ENCODE assay signal across 11 cellular contexts in genomic region chr15:64452988-64453688, GRCh38. TPM values are rescaled to one million over a fixed set of nuclear protein-coding genes. Genes with fewer than 3 reads are reported as not detected.
A peak's percentile ranks its signal among the peaks of the same experiment; 100 is the strongest.
DNase-seq lines count a peak whose midpoint lies in the region; ATAC-seq and TF ChIP-seq lines count a peak whose summit lies in the region.
"Had no signal": no experiment of that assay in that cellular context is flagged by ENCODE, and none has a peak within 500 bp of the region (broad histone marks: within the 10 kb centered on the region; RNA-seq: fewer than 3 reads in every experiment).

No MANE protein-coding gene starts in this region.

- TF ChIP-seq CTCF in glutamatergic neuron (IDR thresholded peaks at IDR 0.05; ENCODE audit: partially characterized antibody, unreplicated experiment) = no peak

- ATAC-seq in GM19455 (IDR thresholded peaks at IDR 0.05; ENCODE audit: unreplicated experiment) = no peak
- ATAC-seq: activated CD4-positive, CD25-positive, alpha-beta regulatory T cell treated with anti-CD3 and anti-CD28 coated beads, Interleukin-2, amount 50 U/mL, for 24 hours; stimulated activated effector memory CD8-positive, alpha-beta T cell treated with anti-CD3 and anti-CD28 coated beads, Interleukin-12 subunit alpha, Interleukin-12 subunit beta, amount 100 ng/mL, for 72 hours had no signal

- peak; percentile 71 for DNase-seq in NCI-H1092 (lab: John Stamatoyannopoulos, UW)
- DNase-seq in NCI-H82 treated with DMSO at 0.1 percent for 48 hours (lab: John Stamatoyannopoulos, UW; ENCODE audit: unreplicated experiment) = peak; percentile 84
- peak; percentile 37 for DNase-seq in glutamatergic neuron
- peak; percentile 47 for DNase-seq in putamen (ENCODE audit: low spot score)
- no peak for DNase-seq in EL
- no peak for DNase-seq in stimulated activated naive CD4-positive, alpha-beta T cell treated with Interleukin-2 at 50 U/mL for 16 hours (lab: John Stamatoyannopoulos, UW)
- DNase-seq: activated naive CD4-positive, alpha-beta T cell treated with anti-CD3 and anti-CD28 coated beads for 36 hours; spleen had no signal

- no peaks in the 10 kb centered on the region for H3K9me3 Mint-ChIP-seq in glutamatergic neuron (ENCODE audit: unreplicated experiment)
- H3K9me3 Mint-ChIP-seq: activated naive CD4-positive, alpha-beta T cell treated with anti-CD3 and anti-CD28 coated beads for 36 hours; stimulated activated effector memory CD8-positive, alpha-beta T cell treated with anti-CD3 and anti-CD28 coated beads, Interleukin-12 subunit alpha, Interleukin-12 subunit beta, amount 100 ng/mL, for 72 hours had no signal

- no peaks in the 10 kb centered on the region for H3K36me3 Mint-ChIP-seq in glutamatergic neuron (ENCODE audit: unreplicated experiment)

- H3K27me3 Mint-ChIP-seq in glutamatergic neuron (ENCODE audit: unreplicated experiment) = no peaks in the 10 kb centered on the region

- H3K4me1 Mint-ChIP-seq in glutamatergic neuron (ENCODE audit: low read depth, unreplicated experiment) = peaks cover 35% of the 10 kb centered on the region

- peak overlapping the region; percentile 94 for H3K27ac Mint-ChIP-seq in glutamatergic neuron (ENCODE audit: unreplicated experiment)
- H3K27ac Mint-ChIP-seq: activated naive CD4-positive, alpha-beta T cell treated with anti-CD3 and anti-CD28 coated beads for 36 hours had no signal

- peak overlapping the region; percentile 44 for H3K4me3 Mint-ChIP-seq in glutamatergic neuron (ENCODE audit: unreplicated experiment)
- H3K4me3 Mint-ChIP-seq: activated naive CD4-positive, alpha-beta T cell treated with anti-CD3 and anti-CD28 coated beads for 36 hours; stimulated activated effector memory CD8-positive, alpha-beta T cell treated with anti-CD3 and anti-CD28 coated beads, Interleukin-12 subunit alpha, Interleukin-12 subunit beta, amount 100 ng/mL, for 72 hours had no signal

RNA-seq across cellular contexts. Expression of gene ZNF609, which starts 7.2 kb away (rescaled TPM):
- total RNA-seq in glutamatergic neuron (ENCODE audit: unreplicated experiment) = 80.5 TPM

Comparison
In these comparisons a context has a peak if more than half of its experiments do, and no peak if none do; other contexts are left out.
1. DNase-seq: peak in NCI-H1092 (single experiment), NCI-H82 treated with DMSO at 0.1 percent for 48 hours (single experiment), glutamatergic neuron (single experiment) and putamen (single experiment); none in EL (single experiment) and stimulated activated naive CD4-positive, alpha-beta T cell treated with Interleukin-2 at 50 U/mL for 16 hours (single experiment).